In the genomic region with DNA sequence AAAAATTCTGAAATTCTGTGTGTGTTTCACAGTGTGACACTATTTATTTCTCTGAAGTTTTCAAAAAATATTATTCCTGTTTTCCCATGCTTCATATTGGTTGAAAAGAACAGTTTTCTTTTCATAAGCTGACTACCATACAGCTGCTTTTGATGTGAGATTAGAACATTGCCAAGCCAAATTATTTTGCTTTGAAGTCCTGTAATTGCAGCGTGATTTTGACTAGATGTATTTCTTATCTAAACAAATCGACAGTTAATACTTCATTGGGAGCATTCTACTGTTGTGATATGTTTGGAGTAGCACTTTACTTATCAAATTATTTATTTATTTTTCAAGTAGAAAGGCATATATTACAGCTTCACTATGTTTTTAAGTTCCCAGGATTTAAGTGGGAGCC, we compare ENCODE assay signal across 16 cellular contexts.
"Had no signal": no experiment of that assay in that cellular context is flagged by ENCODE, and none has a peak within 500 bp of the region (broad histone marks: within the 10 kb centered on the region; RNA-seq: fewer than 3 reads in every experiment).

No MANE protein-coding gene starts in this region.

- H3K27me3 ChIP-seq: SJCRH30 had no signal

- H3K36me3 ChIP-seq: SJCRH30 had no signal

- ATAC-seq: K562, Panc1, PC-3, SK-N-SH treated with all-trans-retinoic acid at 6 μM for 48 hours had no signal

- H3K27ac ChIP-seq: KMS-11, RWPE1, SJCRH30 had no signal

- H3K9me3 ChIP-seq: SJCRH30 had no signal

- DNase-seq: Kasumi-1; MM.1S; NCI-H1092 treated with DMSO at 0.1 percent for 48 hours; NCI-H1417 treated with DMSO at 0.1 percent for 48 hours; NCI-H2107; NCI-H526 treated with DMSO at 0.1 percent for 48 hours; NK-92 treated with Interleukin-12 subunit alpha and Interleukin-12 subunit beta, amount 100 ng/mL, for 24 hours; PC-3; SHP77; SJCRH30; T-helper 1 cell had no signal

- H3K4me3 ChIP-seq: K562, SJCRH30 had no signal
